16 cellular contexts compared by ENCODE assay signal in genomic region chr17:63819131-63819530, GRCh38. TPM values are rescaled to one million over a fixed set of nuclear protein-coding genes. Genes with fewer than 3 reads are reported as not detected.
DNase-seq lines count a peak whose midpoint lies in the region; ATAC-seq and TF ChIP-seq lines count a peak whose summit lies in the region.
"Had no signal": no experiment of that assay in that cellular context is flagged by ENCODE, and none has a peak within 500 bp of the region (broad histone marks: within the 10 kb centered on the region; RNA-seq: fewer than 3 reads in every experiment).

No MANE protein-coding gene starts in this region.

- no peaks in the 10 kb centered on the region for H3K4me1 ChIP-seq in transverse colon

- intact Hi-C loops in transverse colon (cut with DNase I; ENCODE audit: low total_unique reads): no loop called here

- H3K27ac ChIP-seq in transverse colon: no peak overlapping the region
- H3K27ac ChIP-seq: psoas muscle, SK-N-MC, thoracic aorta had no signal

- TF ChIP-seq POLR2A in transverse colon (IDR thresholded peaks at IDR 0.05): no peak

- no peaks in the 10 kb centered on the region for H3K27me3 Mint-ChIP-seq in activated T-cell treated with anti-CD3 and anti-CD28 coated beads, Interleukin-2, amount 50 U/mL, for 72 hours (ENCODE audit: low read depth)
- no peaks in the 10 kb centered on the region for H3K27me3 Mint-ChIP-seq in activated T-cell treated with anti-CD3 and anti-CD28 coated beads, Interleukin-2, amount 50 U/mL, for 4 hours (ENCODE audit: low read depth)

- in situ Hi-C loops in transverse colon (cut with MboI; ENCODE audit: low pct_ligation_motif_present in 1 of 4, low pct_unique_long_range_greater_than_20kb in 1 of 4, low sequenced_read_pairs in 3 of 4): no loop called here

- ATAC-seq in activated T-cell treated with anti-CD3 and anti-CD28 coated beads, Interleukin-2, amount 50 U/mL, for 72 hours (replicated peaks in 1 of 2): no peak
- no peak for ATAC-seq in activated T-cell treated with anti-CD3 and anti-CD28 coated beads, Interleukin-2, amount 50 U/mL, for 4 hours
- ATAC-seq in HG03045 (IDR thresholded peaks at IDR 0.05; ENCODE audit: unreplicated experiment): no peak

- peak overlapping the region; percentile 87 for H3K27ac Mint-ChIP-seq in activated T-cell treated with anti-CD3 and anti-CD28 coated beads, Interleukin-2, amount 50 U/mL, for 72 hours

- H3K27me3 ChIP-seq in transverse colon: no peaks in the 10 kb centered on the region
- H3K27me3 ChIP-seq: MG63 had no signal

- no peak for TF ChIP-seq CTCF in transverse colon (IDR thresholded peaks at IDR 0.05)

- no peak for DNase-seq in activated T-cell treated with anti-CD3 and anti-CD28 coated beads, Interleukin-2, amount 50 U/mL, for 72 hours
- DNase-seq in activated T-cell treated with anti-CD3 and anti-CD28 coated beads, Interleukin-2, amount 50 U/mL, for 4 hours: no peak
- DNase-seq in Jurkat, Clone E6-1 (ENCODE audit: low read depth, low spot score): no peak
- DNase-seq in glomerular visceral epithelial cell (ENCODE audit: extremely low spot score) (peak; percentile 53), renal cortical epithelial cell (ENCODE audit: low read depth) (peak; percentile 76), transverse colon (no peak), anterior cingulate cortex (lab: John Stamatoyannopoulos, UW) (no peak)
- DNase-seq: amniotic stem cell, MG63, NCI-H187, NCI-H446 treated with DMSO at 0.1 percent for 48 hours, OCI-M1, psoas muscle had no signal

- H3K9me3 Mint-ChIP-seq in activated T-cell treated with anti-CD3 and anti-CD28 coated beads, Interleukin-2, amount 50 U/mL, for 72 hours: no peaks in the 10 kb centered on the region
- no peaks in the 10 kb centered on the region for H3K9me3 Mint-ChIP-seq in activated T-cell treated with anti-CD3 and anti-CD28 coated beads, Interleukin-2, amount 50 U/mL, for 4 hours

- H3K9me3 ChIP-seq in transverse colon: no peaks in the 10 kb centered on the region
- H3K9me3 ChIP-seq: MG63, psoas muscle, thoracic aorta had no signal

- peaks cover 36% of the 10 kb centered on the region for H3K4me1 Mint-ChIP-seq in activated T-cell treated with anti-CD3 and anti-CD28 coated beads, Interleukin-2, amount 50 U/mL, for 72 hours (ENCODE audit: low read depth)
- H3K4me1 Mint-ChIP-seq in activated T-cell treated with anti-CD3 and anti-CD28 coated beads, Interleukin-2, amount 50 U/mL, for 4 hours (ENCODE audit: low read depth): peaks cover 22% of the 10 kb centered on the region

- no peak overlapping the region for H3K4me3 Mint-ChIP-seq in activated T-cell treated with anti-CD3 and anti-CD28 coated beads, Interleukin-2, amount 50 U/mL, for 72 hours
- H3K4me3 Mint-ChIP-seq in activated T-cell treated with anti-CD3 and anti-CD28 coated beads, Interleukin-2, amount 50 U/mL, for 4 hours: no peak overlapping the region

- peaks cover 0 to 86% (median 41%) of the 10 kb centered on the region in 4 donors for H3K36me3 ChIP-seq in transverse colon

- no peak for TF ChIP-seq EP300 in transverse colon (IDR thresholded peaks at IDR 0.05; ENCODE audit: low read depth)

- H3K36me3 Mint-ChIP-seq in activated T-cell treated with anti-CD3 and anti-CD28 coated beads, Interleukin-2, amount 50 U/mL, for 72 hours (ENCODE audit: insufficient read depth in 2 of 2): peaks cover 17 to 60% of the 10 kb centered on the region in 2 donors
- peaks cover 55% of the 10 kb centered on the region for H3K36me3 Mint-ChIP-seq in activated T-cell treated with anti-CD3 and anti-CD28 coated beads, Interleukin-2, amount 50 U/mL, for 4 hours (ENCODE audit: insufficient read depth)

- 50 to 55% methylated on average over 4 to 6 of the region's 6 CpGs for WGBS in transverse colon (ENCODE audit: low coverage in 1 of 2), 2 donors

- H3K4me3 ChIP-seq in Jurkat, Clone E6-1 (ENCODE audit: low read length): peak overlapping the region; percentile 51; the same call in 1 of the 2 replicates
- no peak overlapping the region for H3K4me3 ChIP-seq in transverse colon
- H3K4me3 ChIP-seq: MG63, psoas muscle, SK-N-MC, thoracic aorta had no signal

RNA-seq across cellular contexts. Expression of gene PSMC5, which starts 8.1 kb away (rescaled TPM):
- total RNA-seq in activated T-cell treated with anti-CD3 and anti-CD28 coated beads, Interleukin-2, amount 50 U/mL, for 72 hours: 100 to 1,000 TPM; 144 to 161 TPM
- total RNA-seq in activated T-cell treated with anti-CD3 and anti-CD28 coated beads, Interleukin-2, amount 50 U/mL, for 4 hours: 100 to 1,000 TPM; 272 to 298 (median 280) TPM
- 507 TPM for polyA plus RNA-seq in Jurkat, Clone E6-1 (2012; ENCODE audit: insufficient read depth, insufficient read length)
- total RNA-seq in renal cortical epithelial cell (37.0 and 132 TPM in 2 replicates), transverse colon (100 to 1,000 TPM in 1 of 4 donors, 10 to 100 TPM in 3; 63.2 to 131 (median 77.9) TPM)

RNA-seq across cellular contexts. Expression of gene FTSJ3, which starts 8.3 kb away (rescaled TPM):
- total RNA-seq in activated T-cell treated with anti-CD3 and anti-CD28 coated beads, Interleukin-2, amount 50 U/mL, for 72 hours: 10 to 100 TPM; 36.0 to 42.3 TPM
- 100 to 1,000 TPM; 123 to 169 (median 157) TPM for total RNA-seq in activated T-cell treated with anti-CD3 and anti-CD28 coated beads, Interleukin-2, amount 50 U/mL, for 4 hours
- polyA plus RNA-seq in Jurkat, Clone E6-1 (2012; ENCODE audit: insufficient read depth, insufficient read length): 90.6 TPM
- 76.1 and 100 TPM in 2 replicates for total RNA-seq in renal cortical epithelial cell
- total RNA-seq in transverse colon: 10 to 100 TPM; 17.7 to 45.9 (median 34.6) TPM

RNA-seq across cellular contexts. Expression of gene SMARCD2, which starts 23.4 kb away (rescaled TPM):
- total RNA-seq in activated T-cell treated with anti-CD3 and anti-CD28 coated beads, Interleukin-2, amount 50 U/mL, for 72 hours: 100 to 1,000 TPM; 103 to 121 TPM
- total RNA-seq in activated T-cell treated with anti-CD3 and anti-CD28 coated beads, Interleukin-2, amount 50 U/mL, for 4 hours: 10 to 100 TPM; 81.4 to 87.9 (median 83.8) TPM
- polyA plus RNA-seq in Jurkat, Clone E6-1 (2012; ENCODE audit: insufficient read depth, insufficient read length): 92.3 TPM
- 65.2 and 96.2 TPM in 2 replicates for total RNA-seq in renal cortical epithelial cell
- total RNA-seq in transverse colon: 100 to 1,000 TPM in 3 of 4 donors, 10 to 100 TPM in 1; 99.0 to 130 (median 109) TPM

RNA-seq across cellular contexts. Expression of gene DDX42, which starts 45.2 kb away (rescaled TPM):
- total RNA-seq in activated T-cell treated with anti-CD3 and anti-CD28 coated beads, Interleukin-2, amount 50 U/mL, for 72 hours: 100 to 1,000 TPM; 112 to 114 TPM
- 100 to 1,000 TPM in 1 of 3 donors, 10 to 100 TPM in 2; 95.1 to 112 (median 95.3) TPM for total RNA-seq in activated T-cell treated with anti-CD3 and anti-CD28 coated beads, Interleukin-2, amount 50 U/mL, for 4 hours
- polyA plus RNA-seq in Jurkat, Clone E6-1 (2012; ENCODE audit: insufficient read depth, insufficient read length): 105 TPM
- 45.0 and 135 TPM in 2 replicates for total RNA-seq in renal cortical epithelial cell
- total RNA-seq in transverse colon: 100 to 1,000 TPM in 2 of 4 donors, 10 to 100 TPM in 2; 71.8 to 129 (median 99.4) TPM

RNA-seq across cellular contexts. Expression of gene CCDC47, which starts 45.7 kb away (rescaled TPM):
- 10 to 100 TPM; 59.5 to 60.3 TPM for total RNA-seq in activated T-cell treated with anti-CD3 and anti-CD28 coated beads, Interleukin-2, amount 50 U/mL, for 72 hours
- 100 to 1,000 TPM in 2 of 3 donors, 10 to 100 TPM in 1; 99.5 to 103 (median 102) TPM for total RNA-seq in activated T-cell treated with anti-CD3 and anti-CD28 coated beads, Interleukin-2, amount 50 U/mL, for 4 hours
- 56.9 TPM for polyA plus RNA-seq in Jurkat, Clone E6-1 (2012; ENCODE audit: insufficient read depth, insufficient read length)
- total RNA-seq in renal cortical epithelial cell (77.1 and 178 TPM in 2 replicates), transverse colon (100 to 1,000 TPM in 3 of 4 donors, 10 to 100 TPM in 1; 78.2 to 129 (median 101) TPM)

Comparison
In these comparisons a context has a peak if more than half of its experiments do, and no peak if none do; other contexts are left out.
1. DNase-seq: peak in glomerular visceral epithelial cell (single experiment) and renal cortical epithelial cell (single experiment); none in activated T-cell treated with anti-CD3 and anti-CD28 coated beads, Interleukin-2, amount 50 U/mL, for 72 hours (0 of 2), activated T-cell treated with anti-CD3 and anti-CD28 coated beads, Interleukin-2, amount 50 U/mL, for 4 hours (single experiment), Jurkat, Clone E6-1 (single experiment), transverse colon (single experiment) and anterior cingulate cortex (0 of 58).